Comparison of ENCODE assay signal across 12 cellular contexts in the genomic region with DNA sequence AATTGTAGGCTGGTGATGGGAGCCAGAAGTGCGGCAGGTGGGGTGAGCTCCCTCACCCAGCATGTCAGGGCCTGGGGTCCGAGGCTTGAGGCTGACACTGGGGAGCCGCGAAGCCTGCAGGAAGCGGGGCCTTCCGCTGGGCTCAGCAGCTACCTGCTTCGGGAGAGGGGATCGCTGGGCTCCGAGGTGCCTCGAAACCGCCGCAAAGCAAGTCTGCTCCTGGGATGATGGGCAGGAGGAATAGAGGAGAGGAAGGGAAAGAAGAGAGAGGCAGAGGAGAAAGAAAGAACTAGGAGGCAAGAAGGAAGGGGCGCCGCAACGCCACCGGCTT. TPM values are rescaled to one million over a fixed set of nuclear protein-coding genes. Genes with fewer than 3 reads are reported as not detected.
A peak's percentile ranks its signal among the peaks of the same experiment; 100 is the strongest.
DNase-seq lines count a peak whose midpoint lies in the region; ATAC-seq and TF ChIP-seq lines count a peak whose summit lies in the region.
"Had no signal": no experiment of that assay in that cellular context is flagged by ENCODE, and none has a peak within 500 bp of the region (broad histone marks: within the 10 kb centered on the region; RNA-seq: fewer than 3 reads in every experiment).

No MANE protein-coding gene starts in this region.

- H3K36me3 ChIP-seq in esophagus squamous epithelium (no peaks in the 10 kb centered on the region), psoas muscle (ENCODE audit: insufficient read depth in 1 of 2, low read depth in 1 of 2) (no peaks in the 10 kb centered on the region)

- H3K27ac ChIP-seq in esophagus squamous epithelium (no peak overlapping the region), psoas muscle (no peak overlapping the region)

- H3K4me3 ChIP-seq in esophagus squamous epithelium: peak overlapping the region in 3 of 4 donors; percentile 6 to 53 (median 27)
- no peak overlapping the region for H3K4me3 ChIP-seq in psoas muscle

- no peaks in the 10 kb centered on the region for H3K9me3 Mint-ChIP-seq in activated CD4-positive, alpha-beta T cell treated with anti-CD3 and anti-CD28 coated beads for 36 hours (ENCODE audit: low read depth)
- no peaks in the 10 kb centered on the region for H3K9me3 Mint-ChIP-seq in stimulated activated memory B cell treated with anti-CD40 and anti-IgM and Interleukin-4, amounts not matched to agents 10 μg/mL and 1 μg/mL and 100 μg/mL, for 72 hours

- H3K36me3 Mint-ChIP-seq in activated CD4-positive, alpha-beta T cell treated with anti-CD3 and anti-CD28 coated beads for 36 hours (ENCODE audit: low read depth): no peaks in the 10 kb centered on the region
- peaks cover 5% of the 10 kb centered on the region for H3K36me3 Mint-ChIP-seq in stimulated activated memory B cell treated with anti-CD40 and anti-IgM and Interleukin-4, amounts not matched to agents 10 μg/mL and 1 μg/mL and 100 μg/mL, for 72 hours

- TF ChIP-seq CTCF in esophagus squamous epithelium (IDR thresholded peaks at IDR 0.05): no peak
- no peak for TF ChIP-seq CTCF in psoas muscle (IDR thresholded peaks at IDR 0.05)

- intact Hi-C loops in activated CD4-positive, alpha-beta T cell treated with anti-CD3 and anti-CD28 coated beads for 36 hours (cut with DNase I, micrococcal nuclease): loop anchor here in 1 of 2 experiments (5.0 kb wide), 1 partner anchor 1924 kb away; no protein-coding TSS in a partner anchor
- intact Hi-C loops in esophagus squamous epithelium (cut with DNase I) (no loop called here), psoas muscle (cut with DNase I) (no loop called here)

- H3K4me1 ChIP-seq in esophagus squamous epithelium (peaks cover 65 to 79% (median 69%) of the 10 kb centered on the region in 3 donors), psoas muscle (peaks cover 28% of the 10 kb centered on the region)

- POLR2A ChIA-PET in activated CD4-positive, alpha-beta T cell treated with anti-CD3 and anti-CD28 coated beads for 36 hours (lab: Charles Lee): no interaction called here

- DNase-seq in activated CD4-positive, alpha-beta T cell treated with anti-CD3 and anti-CD28 coated beads for 36 hours: peak; percentile 29
- no peak for DNase-seq in activated CD4-positive, alpha-beta T cell treated with anti-CD3 and anti-CD28 coated beads for 4 hours
- DNase-seq in esophagus squamous epithelium (lab: John Stamatoyannopoulos, UW): no peak
- no peak for DNase-seq in psoas muscle
- DNase-seq in NCI-H524 (lab: John Stamatoyannopoulos, UW): no peak
- DNase-seq: kidney glomerular epithelial cell; NCI-H1930; stimulated activated naive CD4-positive, alpha-beta T cell treated with Interleukin-2 at 50 U/mL for 16 hours had no signal

- H3K27me3 ChIP-seq in esophagus squamous epithelium: peaks cover 79 to 100% (median 90%) of the 10 kb centered on the region in 4 donors
- H3K27me3 ChIP-seq in psoas muscle (ENCODE audit: insufficient read depth in 3 of 3, low read length in 2 of 3): peaks cover 7 to 97% (median 67%) of the 10 kb centered on the region in 3 donors

- no peak for ATAC-seq in activated CD4-positive, alpha-beta T cell treated with anti-CD3 and anti-CD28 coated beads for 36 hours
- ATAC-seq in SK-N-SH treated with all-trans-retinoic acid at 6 μM for 48 hours (peak; percentile 20), psoas muscle (no peak), HG02759 (IDR thresholded peaks at IDR 0.05; ENCODE audit: unreplicated experiment) (no peak)
- ATAC-seq in stimulated activated memory B cell treated with anti-CD40 and anti-IgM and Interleukin-4, amounts not matched to agents 10 μg/mL and 1 μg/mL and 100 μg/mL, for 72 hours: no peak

- CTCF ChIA-PET in activated CD4-positive, alpha-beta T cell treated with anti-CD3 and anti-CD28 coated beads for 36 hours (lab: Charles Lee): interaction anchor here (0.7 to 1.0 kb wide), 2 partner anchors 21 to 31 kb away, joined by 3 read pairs; no protein-coding TSS in a partner anchor

- H3K27ac Mint-ChIP-seq in activated CD4-positive, alpha-beta T cell treated with anti-CD3 and anti-CD28 coated beads for 36 hours: no peak overlapping the region
- H3K27ac Mint-ChIP-seq in stimulated activated memory B cell treated with anti-CD40 and anti-IgM and Interleukin-4, amounts not matched to agents 10 μg/mL and 1 μg/mL and 100 μg/mL, for 72 hours: no peak overlapping the region

- peaks cover 21% of the 10 kb centered on the region for H3K4me1 Mint-ChIP-seq in activated CD4-positive, alpha-beta T cell treated with anti-CD3 and anti-CD28 coated beads for 36 hours
- peaks cover 47% of the 10 kb centered on the region for H3K4me1 Mint-ChIP-seq in stimulated activated memory B cell treated with anti-CD40 and anti-IgM and Interleukin-4, amounts not matched to agents 10 μg/mL and 1 μg/mL and 100 μg/mL, for 72 hours

- no peak overlapping the region for H3K4me3 Mint-ChIP-seq in activated CD4-positive, alpha-beta T cell treated with anti-CD3 and anti-CD28 coated beads for 36 hours
- peak overlapping the region; percentile 69 for H3K4me3 Mint-ChIP-seq in stimulated activated memory B cell treated with anti-CD40 and anti-IgM and Interleukin-4, amounts not matched to agents 10 μg/mL and 1 μg/mL and 100 μg/mL, for 72 hours

- peaks cover 58% of the 10 kb centered on the region for H3K27me3 Mint-ChIP-seq in activated CD4-positive, alpha-beta T cell treated with anti-CD3 and anti-CD28 coated beads for 36 hours
- peaks cover 94% of the 10 kb centered on the region for H3K27me3 Mint-ChIP-seq in stimulated activated memory B cell treated with anti-CD40 and anti-IgM and Interleukin-4, amounts not matched to agents 10 μg/mL and 1 μg/mL and 100 μg/mL, for 72 hours

- WGBS in esophagus squamous epithelium, 2 donors: 4 to 10% methylated on average over 12 to 16 of the region's 16 CpGs
- WGBS in psoas muscle, 3 donors: 7 to 29% (median 19%) methylated on average over 16 of the region's 16 CpGs

- no peak for TF ChIP-seq POLR2A in esophagus squamous epithelium (IDR thresholded peaks at IDR 0.05)

- H3K9me3 ChIP-seq in esophagus squamous epithelium (no peaks in the 10 kb centered on the region), psoas muscle (no peaks in the 10 kb centered on the region)

TF ChIP-seq in SK-N-SH treated with all-trans-retinoic acid at 6 μM for 48 hours, 23 proteins besides CTCF, POLR2A, EP300 and RAD21 (continues in another document):
- TF ChIP-seq ZC3H10 (CRISPR knock-in tag; IDR thresholded peaks at IDR 0.05): no peak
- TF ChIP-seq CSDC2 (CRISPR knock-in tag; IDR thresholded peaks at IDR 0.05): no peak
- TF ChIP-seq TOX (CRISPR knock-in tag; IDR thresholded peaks at IDR 0.05; ENCODE audit: borderline replicate concordance): no peak
- no peak for TF ChIP-seq ZNF8 (CRISPR knock-in tag; IDR thresholded peaks at IDR 0.05)
- no peak for TF ChIP-seq ESRRG (CRISPR knock-in tag; IDR thresholded peaks at IDR 0.05)
- TF ChIP-seq ARNTL (CRISPR knock-in tag; IDR thresholded peaks at IDR 0.05; ENCODE audit: borderline replicate concordance, low read depth): no peak
- TF ChIP-seq, protein P1, sequence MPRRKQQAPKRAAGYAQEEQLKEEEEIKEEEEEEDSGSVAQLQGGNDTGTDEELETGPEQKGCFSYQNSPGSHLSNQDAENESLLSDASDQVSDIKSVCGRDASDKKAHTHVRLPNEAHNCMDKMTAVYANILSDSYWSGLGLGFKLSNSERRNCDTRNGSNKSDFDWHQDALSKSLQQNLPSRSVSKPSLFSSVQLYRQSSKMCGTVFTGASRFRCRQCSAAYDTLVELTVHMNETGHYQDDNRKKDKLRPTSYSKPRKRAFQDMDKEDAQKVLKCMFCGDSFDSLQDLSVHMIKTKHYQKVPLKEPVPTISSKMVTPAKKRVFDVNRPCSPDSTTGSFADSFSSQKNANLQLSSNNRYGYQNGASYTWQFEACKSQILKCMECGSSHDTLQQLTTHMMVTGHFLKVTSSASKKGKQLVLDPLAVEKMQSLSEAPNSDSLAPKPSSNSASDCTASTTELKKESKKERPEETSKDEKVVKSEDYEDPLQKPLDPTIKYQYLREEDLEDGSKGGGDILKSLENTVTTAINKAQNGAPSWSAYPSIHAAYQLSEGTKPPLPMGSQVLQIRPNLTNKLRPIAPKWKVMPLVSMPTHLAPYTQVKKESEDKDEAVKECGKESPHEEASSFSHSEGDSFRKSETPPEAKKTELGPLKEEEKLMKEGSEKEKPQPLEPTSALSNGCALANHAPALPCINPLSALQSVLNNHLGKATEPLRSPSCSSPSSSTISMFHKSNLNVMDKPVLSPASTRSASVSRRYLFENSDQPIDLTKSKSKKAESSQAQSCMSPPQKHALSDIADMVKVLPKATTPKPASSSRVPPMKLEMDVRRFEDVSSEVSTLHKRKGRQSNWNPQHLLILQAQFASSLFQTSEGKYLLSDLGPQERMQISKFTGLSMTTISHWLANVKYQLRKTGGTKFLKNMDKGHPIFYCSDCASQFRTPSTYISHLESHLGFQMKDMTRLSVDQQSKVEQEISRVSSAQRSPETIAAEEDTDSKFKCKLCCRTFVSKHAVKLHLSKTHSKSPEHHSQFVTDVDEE (CRISPR knock-in tag; IDR thresholded peaks at IDR 0.05): no peak
- TF ChIP-seq, protein P2, sequence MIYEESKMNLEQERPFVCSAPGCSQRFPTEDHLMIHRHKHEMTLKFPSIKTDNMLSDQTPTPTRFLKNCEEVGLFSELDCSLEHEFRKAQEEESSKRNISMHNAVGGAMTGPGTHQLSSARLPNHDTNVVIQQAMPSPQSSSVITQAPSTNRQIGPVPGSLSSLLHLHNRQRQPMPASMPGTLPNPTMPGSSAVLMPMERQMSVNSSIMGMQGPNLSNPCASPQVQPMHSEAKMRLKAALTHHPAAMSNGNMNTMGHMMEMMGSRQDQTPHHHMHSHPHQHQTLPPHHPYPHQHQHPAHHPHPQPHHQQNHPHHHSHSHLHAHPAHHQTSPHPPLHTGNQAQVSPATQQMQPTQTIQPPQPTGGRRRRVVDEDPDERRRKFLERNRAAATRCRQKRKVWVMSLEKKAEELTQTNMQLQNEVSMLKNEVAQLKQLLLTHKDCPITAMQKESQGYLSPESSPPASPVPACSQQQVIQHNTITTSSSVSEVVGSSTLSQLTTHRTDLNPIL (CRISPR knock-in tag; IDR thresholded peaks at IDR 0.05; ENCODE audit: low read depth): no peak

RNA-seq across cellular contexts. Expression of gene PRDM12, which starts 1.5 kb away (rescaled TPM):
- under 1 TPM in 1 of 2 experiments, not detected in 1; 0.09 TPM for total RNA-seq in activated CD4-positive, alpha-beta T cell treated with anti-CD3 and anti-CD28 coated beads for 36 hours
- total RNA-seq in esophagus squamous epithelium: not detected
- total RNA-seq in psoas muscle: not detected
- under 1 TPM; 0.03 to 0.17 (median 0.06) TPM for polyA plus RNA-seq in psoas muscle
- total RNA-seq: omental fat pad had no signal

RNA-seq across cellular contexts. Expression of gene EXOSC2, which starts 30.7 kb away (rescaled TPM):
- 10 to 100 TPM; 67.9 to 86.0 TPM for total RNA-seq in activated CD4-positive, alpha-beta T cell treated with anti-CD3 and anti-CD28 coated beads for 36 hours
- total RNA-seq in esophagus squamous epithelium: 10 to 100 TPM; 11.8 to 32.8 (median 28.2) TPM
- 10 to 100 TPM; 14.4 to 19.7 (median 16.1) TPM for total RNA-seq in psoas muscle
- 10 to 100 TPM; 11.8 to 25.0 (median 15.5) TPM for polyA plus RNA-seq in psoas muscle
